ENCODE assay signal across 34 cellular contexts in the genomic region with DNA sequence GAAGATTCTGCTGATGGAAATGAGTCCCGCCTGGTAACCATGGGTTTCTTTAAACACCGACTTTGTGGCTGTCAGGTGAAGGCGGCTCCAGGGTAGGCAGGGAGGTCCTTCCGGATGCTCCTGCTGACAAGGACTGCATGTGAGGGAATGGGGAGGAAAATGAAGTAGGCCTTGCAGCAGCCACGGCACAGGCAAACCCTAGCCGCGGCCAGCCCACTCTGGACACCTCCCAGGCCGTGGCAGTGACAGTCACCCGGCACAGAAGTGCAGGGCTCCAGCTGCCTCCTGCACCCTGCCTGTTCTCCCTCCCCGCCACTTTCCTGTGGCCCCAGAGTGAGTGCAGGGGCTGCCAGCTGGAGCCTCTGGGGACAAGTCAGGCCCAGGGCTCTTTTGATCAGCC. TPM values are rescaled to one million over a fixed set of nuclear protein-coding genes. Genes with fewer than 3 reads are reported as not detected.
"Had no signal": no experiment of that assay in that cellular context is flagged by ENCODE, and none has a peak within 500 bp of the region (broad histone marks: within the 10 kb centered on the region; RNA-seq: fewer than 3 reads in every experiment).

No MANE protein-coding gene starts in this region.

- H3K4me3 ChIP-seq: ovary, psoas muscle, skin epidermis, smooth muscle cell, spleen, thoracic aorta, thyroid gland, tibial nerve, upper lobe of left lung, vagina had no signal

- H3K79me2 ChIP-seq: parathyroid adenoma had no signal

- H3K9me3 ChIP-seq: ovary, psoas muscle, spleen, thoracic aorta, thyroid gland, tibial nerve, upper lobe of left lung, vagina had no signal

- H3K4me1 ChIP-seq: parathyroid adenoma, psoas muscle, vagina had no signal

- FAIRE-seq: urothelium cell line had no signal

- H3K27me3 ChIP-seq: ovary, thyroid gland, tibial nerve, upper lobe of left lung, vagina had no signal

- H3K27ac ChIP-seq: ovary, parathyroid adenoma, psoas muscle, skin epidermis, spleen, thoracic aorta, thyroid gland, tibial nerve, upper lobe of left lung, vagina had no signal

- ATAC-seq: naive thymus-derived CD8-positive, alpha-beta T cell; psoas muscle; right cardiac atrium; sciatic nerve; stimulated activated memory B cell treated with anti-CD40 and anti-IgM and Interleukin-4, amounts not matched to agents 10 μg/mL and 1 μg/mL and 100 μg/mL, for 72 hours; stimulated activated naive CD8-positive, alpha-beta T cell treated with anti-CD3 and anti-CD28 coated beads, Interleukin-15, amount 100 ng/mL, for 72 hours; stimulated activated naive CD8-positive, alpha-beta T cell treated with anti-CD3 and anti-CD28 coated beads, Interleukin-15, Interleukin-2, amounts not matched to agents 100 U/mL and 50 U/mL, for 24 hours had no signal

- DNase-seq: naive B cell; naive thymus-derived CD8-positive, alpha-beta T cell; nephron progenitor cell; occipital lobe; ovary; psoas muscle; right cardiac atrium; spleen; stimulated activated CD4-positive, alpha-beta T cell treated with anti-CD3 and anti-CD28 coated beads, Interleukin-12 subunit alpha, Interleukin-12 subunit beta, amount 100 ng/mL, for 4 hours; stimulated activated CD4-positive, alpha-beta T cell treated with anti-CD3 and anti-CD28 coated beads, Interleukin-1b, Interleukin-23, amount 100 ng/mL, for 48 hours; stimulated activated CD4-positive, alpha-beta T cell treated with anti-CD3 and anti-CD28 coated beads, Interleukin-4, amount 100 ng/mL, for 1 hour; stimulated activated CD4-positive, alpha-beta T cell treated with anti-CD3 and anti-CD28 coated beads, Interleukin-4, amount 100 ng/mL, for 4 hours; stimulated activated CD8-positive, alpha-beta memory T cell treated with anti-CD3 and anti-CD28 coated beads, Interleukin-4, amount 100 ng/mL, for 48 hours; stimulated activated naive CD4-positive, alpha-beta T cell; stimulated activated naive CD8-positive, alpha-beta T cell treated with anti-CD3 and anti-CD28 coated beads, Interleukin-15, amount 100 ng/mL, for 72 hours; stimulated activated naive CD8-positive, alpha-beta T cell treated with anti-CD3 and anti-CD28 coated beads, Interleukin-15, Interleukin-2, amounts not matched to agents 100 U/mL and 50 U/mL, for 24 hours; thyroid gland; trophoblast cell; upper lobe of left lung had no signal

- H3K36me3 ChIP-seq: ovary, spleen, thoracic aorta, thyroid gland, tibial nerve, upper lobe of left lung, vagina had no signal

- H3K4me2 ChIP-seq: smooth muscle cell had no signal

- H3K9ac ChIP-seq: parathyroid adenoma had no signal

- H2AFZ ChIP-seq: parathyroid adenoma had no signal

RNA-seq across cellular contexts. Expression of a gene that starts 21.0 kb away (rescaled TPM):
- total RNA-seq: naive thymus-derived CD8-positive, alpha-beta T cell; natural killer cell treated with Interleukin-12 subunit alpha and Interleukin-12 subunit beta and Interleukin-15 and Interleukin-18, amount 100 ng/mL, for 72 hours; neural crest cell; occipital lobe; osteoblast; progenitor cell of endocrine pancreas; psoas muscle; renal cortical epithelial cell; right cardiac atrium; smooth muscle cell; spleen; temporal lobe; thoracic aorta; thyroid gland; tibial nerve; vagina had no signal
- polyA plus RNA-seq: naive thymus-derived CD8-positive, alpha-beta T cell; ovary; right cardiac atrium; smooth muscle cell had no signal
